ENCODE assay signal across 8 cellular contexts in genomic region chr1:220689696-220690095, GRCh38. TPM values are rescaled to one million over a fixed set of nuclear protein-coding genes. Genes with fewer than 3 reads are reported as not detected.
DNase-seq lines count a peak whose midpoint lies in the region; TF ChIP-seq lines count a peak whose summit lies in the region.

No MANE protein-coding gene starts in this region.

- H4K20me1 ChIP-seq in MM.1S (ENCODE audit: insufficient read depth, low read length), result no peaks in the 10 kb centered on the region
- no peaks in the 10 kb centered on the region for H4K20me1 ChIP-seq in neural progenitor cell (ENCODE audit: low read depth)

- no peaks in the 10 kb centered on the region for H3K79me2 ChIP-seq in MM.1S (ENCODE audit: low read length)
- no peaks in the 10 kb centered on the region for H3K79me2 ChIP-seq in neural progenitor cell (ENCODE audit: low read depth)

- 60 to 74% methylated on average over 11 to 15 of the region's 15 CpGs for WGBS in endodermal cell (ENCODE audit: insufficient coverage in 1 of 2, insufficient read length in 1 of 2), 2 experiments

- TF ChIP-seq CTCF in BE2C (IDR thresholded peaks at IDR 0.05; ENCODE audit: low read depth, low read length) (no peak), MM.1S (IDR thresholded peaks at IDR 0.05; ENCODE audit: low read length) (no peak), endodermal cell (conservative IDR thresholded peaks at IDR 0.05) (no peak), neural progenitor cell (IDR thresholded peaks at IDR 0.05) (no peak)

- H3K9me3 ChIP-seq in BE2C (no peaks in the 10 kb centered on the region), MM.1S (replicated peaks; ENCODE audit: insufficient read depth, low read length) (no peaks in the 10 kb centered on the region), endodermal cell (ENCODE audit: control insufficient read depth, low read length) (no peaks in the 10 kb centered on the region), neural progenitor cell (ENCODE audit: low read depth) (no peaks in the 10 kb centered on the region)

- no peaks in the 10 kb centered on the region for H3K9me2 ChIP-seq in MM.1S (replicated peaks; ENCODE audit: insufficient read depth, low read length)

- H3K27me3 Mint-ChIP-seq in endodermal cell (ENCODE audit: insufficient read depth), result peaks cover 39% of the 10 kb centered on the region
- H3K27me3 Mint-ChIP-seq in neural progenitor cell (ENCODE audit: insufficient read depth, low read depth), result peaks cover 11% of the 10 kb centered on the region

- peak overlapping the region; percentile 60 for H2AFZ ChIP-seq in MM.1S (ENCODE audit: low read length)
- peak overlapping the region; percentile 100 for H2AFZ ChIP-seq in neural progenitor cell (replicated peaks)

- peak overlapping the region; percentile 67 for H3K4me2 ChIP-seq in MM.1S (ENCODE audit: low read depth, low read length)
- peak overlapping the region; percentile 100 for H3K4me2 ChIP-seq in neural progenitor cell

- no peak overlapping the region for H3K27ac Mint-ChIP-seq in endodermal cell
- no peak overlapping the region for H3K27ac Mint-ChIP-seq in neural progenitor cell

- H3K36me3 Mint-ChIP-seq in endodermal cell (ENCODE audit: low read depth) (no peaks in the 10 kb centered on the region), neural progenitor cell (no peaks in the 10 kb centered on the region)

- no peaks in the 10 kb centered on the region for H3K36me3 ChIP-seq in BE2C
- no peaks in the 10 kb centered on the region for H3K36me3 ChIP-seq in MM.1S (replicated peaks; ENCODE audit: insufficient read depth, low read length)
- no peaks in the 10 kb centered on the region for H3K36me3 ChIP-seq in endodermal cell (ENCODE audit: control insufficient read depth, insufficient read depth, low read length)
- no peaks in the 10 kb centered on the region for H3K36me3 ChIP-seq in neural progenitor cell

- H3K27me3 ChIP-seq in BE2C (peaks cover 31% of the 10 kb centered on the region), MM.1S (replicated peaks; ENCODE audit: insufficient read depth, low read length) (peaks cover 7% of the 10 kb centered on the region; the same call in 1 of the 2 replicates), endodermal cell (ENCODE audit: control insufficient read depth, insufficient read depth, low read length, poor library complexity, severe bottlenecking) (peaks cover 31% of the 10 kb centered on the region), neural progenitor cell (peaks cover 42% of the 10 kb centered on the region)

- peak overlapping the region; percentile 77 for H3K4me3 Mint-ChIP-seq in endodermal cell
- peak overlapping the region; percentile 92 for H3K4me3 Mint-ChIP-seq in neural progenitor cell

- peak overlapping the region; percentile 51 for H3K4me3 ChIP-seq in BE2C (ENCODE audit: low read depth, low read length)
- peak overlapping the region; percentile 68 for H3K4me3 ChIP-seq in MM.1S (ENCODE audit: low read length)
- H3K4me3 ChIP-seq in endodermal cell (ENCODE audit: low read length), result no peak overlapping the region
- peak overlapping the region; percentile 96 for H3K4me3 ChIP-seq in neural progenitor cell

- H3K9me3 Mint-ChIP-seq in endodermal cell, result no peaks in the 10 kb centered on the region
- H3K9me3 Mint-ChIP-seq in neural progenitor cell, result peaks cover 2% of the 10 kb centered on the region

- H3K27ac ChIP-seq in MM.1S (ENCODE audit: low read length), result no peak overlapping the region
- no peak overlapping the region for H3K27ac ChIP-seq in endodermal cell (ENCODE audit: low read depth, low read length)
- no peak overlapping the region for H3K27ac ChIP-seq in neural progenitor cell

- peaks cover 7% of the 10 kb centered on the region for H3K4me1 Mint-ChIP-seq in endodermal cell
- peaks cover 7% of the 10 kb centered on the region for H3K4me1 Mint-ChIP-seq in neural progenitor cell

- DNase-seq in BE2C (no peak), MM.1S (no peak), endodermal cell (no peak), neural progenitor cell (ENCODE audit: low spot score) (no peak), COLO829 (ENCODE audit: low spot score) (no peak), HT-29 (ENCODE audit: low spot score) (no peak), middle frontal gyrus (ENCODE audit: extremely low spot score, low spot score) (no peak)
- DNase-seq in central memory CD4-positive, alpha-beta T cell, result no peak

- no peak overlapping the region for H3K9ac ChIP-seq in MM.1S (ENCODE audit: low read length)
- no peak overlapping the region for H3K9ac ChIP-seq in endodermal cell (ENCODE audit: extremely low read depth, low read length, poor library complexity, severe bottlenecking)
- no peak overlapping the region for H3K9ac ChIP-seq in neural progenitor cell

- H3K4me1 ChIP-seq in BE2C (no peaks in the 10 kb centered on the region), MM.1S (ENCODE audit: low read length) (peaks cover 3% of the 10 kb centered on the region), endodermal cell (ENCODE audit: control insufficient read depth, insufficient read depth, low read length) (no peaks in the 10 kb centered on the region), neural progenitor cell (peaks cover 9% of the 10 kb centered on the region)

- H3F3A ChIP-seq in MM.1S (ENCODE audit: insufficient read depth, low read length), result no peaks in the 10 kb centered on the region
- peaks cover 4% of the 10 kb centered on the region for H3F3A ChIP-seq in neural progenitor cell (ENCODE audit: low read depth)

RNA-seq across cellular contexts. Expression of gene C1orf115, which starts 0.5 kb away (rescaled TPM):
- not detected for polyA plus RNA-seq in BE2C (2012; ENCODE audit: insufficient read depth, insufficient read length, low read depth)
- total RNA-seq in endodermal cell (10 to 100 TPM in 1 of 2 donors, 1 to 10 TPM in 1; 7.5 to 11.5 TPM), neural progenitor cell (ENCODE audit: low replicate concordance) (6.2 and 6.8 TPM in 2 replicates)
- polyA plus RNA-seq in endodermal cell (2013, experiment 1 of 2), result 2.8 TPM
- 2.6 TPM for polyA plus RNA-seq in endodermal cell (2013, experiment 2 of 2)
- total RNA-seq in HT-29 (2014; rRNA removed; shearing (Covaris generic)), result 0.28 and 0.60 TPM in 2 replicates

RNA-seq across cellular contexts. Expression of gene MTARC2, which starts 58.4 kb away (rescaled TPM):
- not detected for polyA plus RNA-seq in BE2C (2012; ENCODE audit: insufficient read depth, insufficient read length, low read depth)
- 10 to 100 TPM; 12.3 to 14.5 TPM for total RNA-seq in endodermal cell
- 3.0 TPM for polyA plus RNA-seq in endodermal cell (2013, experiment 1 of 2)
- polyA plus RNA-seq in endodermal cell (2013, experiment 2 of 2), result 3.4 TPM
- not detected in 2 replicates for total RNA-seq in neural progenitor cell (ENCODE audit: low replicate concordance)
- total RNA-seq in HT-29 (2014; rRNA removed; shearing (Covaris generic)), result 4.2 and 6.6 TPM in 2 replicates
